ENCODE assay signal across 8 cellular contexts in genomic region chr1:229440821-229441537, GRCh38. TPM values are rescaled to one million over a fixed set of nuclear protein-coding genes. Genes with fewer than 3 reads are reported as not detected.
DNase-seq lines count a peak whose midpoint lies in the region; ATAC-seq and TF ChIP-seq lines count a peak whose summit lies in the region.

No MANE protein-coding gene starts in this region.

- POLR2A ChIA-PET in HEK293 (lab: Yijun Ruan, JAX) = interaction anchor here (0.6 to 0.7 kb wide), 2 partner anchors 16 to 67 kb away, joined by 3 read pairs; partner anchors contain the start of gene NUP133

- ATAC-seq in GM18519 (IDR thresholded peaks at IDR 0.05; ENCODE audit: low FRiP score, unreplicated experiment) (peak; percentile 98), upper lobe of left lung (ENCODE audit: low FRiP score in 2 of 2) (no peak)

- no peak for TF ChIP-seq EP300 in upper lobe of left lung (IDR thresholded peaks at IDR 0.05)

- H3K4me1 ChIP-seq in HEK293 (ENCODE audit: control insufficient read depth, insufficient read depth, low read length) (no peaks in the 10 kb centered on the region), upper lobe of left lung (no peaks in the 10 kb centered on the region)

- no peak for TF ChIP-seq POLR2A in upper lobe of left lung (IDR thresholded peaks at IDR 0.05)

- no peak overlapping the region for H3K4me3 ChIP-seq in HEK293 (ENCODE audit: low read depth, low read length)
- no peak overlapping the region for H3K4me3 ChIP-seq in upper lobe of left lung

- H3K27ac ChIP-seq in HEK293 (ENCODE audit: extremely low read depth, low read depth, low read length) (no peak overlapping the region), upper lobe of left lung (no peak overlapping the region)

- no peaks in the 10 kb centered on the region for H3K27me3 ChIP-seq in upper lobe of left lung

- H3K9me3 ChIP-seq in HEK293 (ENCODE audit: control insufficient read depth, insufficient read depth, low read depth, low read length) = no peaks in the 10 kb centered on the region
- no peaks in the 10 kb centered on the region for H3K9me3 ChIP-seq in upper lobe of left lung

- CTCF ChIA-PET in HEK293 (lab: Yijun Ruan, JAX) = interaction anchor here (0.9 to 2.7 kb wide), 6 partner anchors 11 to 184 kb away, joined by 3 to 18 read pairs (median 4); no protein-coding TSS in a partner anchor

- H3K36me3 ChIP-seq in HEK293 (ENCODE audit: control insufficient read depth in 2 of 2, insufficient read depth in 1 of 2, low read length in 2 of 2) (peaks cover 58 to 73% of the 10 kb centered on the region in 2 experiments), upper lobe of left lung (peaks cover 11 to 54% (median 22%) of the 10 kb centered on the region in 4 donors)

- 80 to 92% methylated on average over 6 of the region's 6 CpGs for WGBS in upper lobe of left lung, 2 donors

- TF ChIP-seq CTCF in HEK293 (tag by site-specific recombination; IDR thresholded peaks at IDR 0.05) = no peak
- TF ChIP-seq CTCF in upper lobe of left lung (IDR thresholded peaks at IDR 0.05) = no peak

- DNase-seq in RPMI7951 (ENCODE audit: low read depth) (peak; percentile 75), iris pigment epithelial cell (ENCODE audit: low read depth) (peak; percentile 81), HUDEP-2 (lab: John Stamatoyannopoulos, UW; ENCODE audit: unreplicated experiment in 76 of 76) (no peak), NCI-H345 (lab: John Stamatoyannopoulos, UW) (no peak), NCI-H1092 treated with DMSO at 0.1 percent for 48 hours (lab: John Stamatoyannopoulos, UW) (no peak), upper lobe of left lung (no peak)

TF ChIP-seq in HEK293, 187 proteins besides CTCF, POLR2A, EP300 and RAD21:
- TF ChIP-seq PRDM1 (tag by site-specific recombination; IDR thresholded peaks at IDR 0.05) (peak; percentile 48; the same call in 1 of the 2 replicates), ZSCAN4 (tag by site-specific recombination; IDR thresholded peaks at IDR 0.05) (no peak), ZNF626 (tag by site-specific recombination; IDR thresholded peaks at IDR 0.05) (no peak), ZNF585B (tag by site-specific recombination; IDR thresholded peaks at IDR 0.05) (no peak), ZNF623 (tag by site-specific recombination; IDR thresholded peaks at IDR 0.05) (no peak), PRDM6 (tag by site-specific recombination; IDR thresholded peaks at IDR 0.05) (0 out of 2 replicates have a peak, but pooled peaks have one; percentile 24), GLI4 (tag by site-specific recombination; IDR thresholded peaks at IDR 0.05) (no peak)
- TF ChIP-seq, protein P1, sequence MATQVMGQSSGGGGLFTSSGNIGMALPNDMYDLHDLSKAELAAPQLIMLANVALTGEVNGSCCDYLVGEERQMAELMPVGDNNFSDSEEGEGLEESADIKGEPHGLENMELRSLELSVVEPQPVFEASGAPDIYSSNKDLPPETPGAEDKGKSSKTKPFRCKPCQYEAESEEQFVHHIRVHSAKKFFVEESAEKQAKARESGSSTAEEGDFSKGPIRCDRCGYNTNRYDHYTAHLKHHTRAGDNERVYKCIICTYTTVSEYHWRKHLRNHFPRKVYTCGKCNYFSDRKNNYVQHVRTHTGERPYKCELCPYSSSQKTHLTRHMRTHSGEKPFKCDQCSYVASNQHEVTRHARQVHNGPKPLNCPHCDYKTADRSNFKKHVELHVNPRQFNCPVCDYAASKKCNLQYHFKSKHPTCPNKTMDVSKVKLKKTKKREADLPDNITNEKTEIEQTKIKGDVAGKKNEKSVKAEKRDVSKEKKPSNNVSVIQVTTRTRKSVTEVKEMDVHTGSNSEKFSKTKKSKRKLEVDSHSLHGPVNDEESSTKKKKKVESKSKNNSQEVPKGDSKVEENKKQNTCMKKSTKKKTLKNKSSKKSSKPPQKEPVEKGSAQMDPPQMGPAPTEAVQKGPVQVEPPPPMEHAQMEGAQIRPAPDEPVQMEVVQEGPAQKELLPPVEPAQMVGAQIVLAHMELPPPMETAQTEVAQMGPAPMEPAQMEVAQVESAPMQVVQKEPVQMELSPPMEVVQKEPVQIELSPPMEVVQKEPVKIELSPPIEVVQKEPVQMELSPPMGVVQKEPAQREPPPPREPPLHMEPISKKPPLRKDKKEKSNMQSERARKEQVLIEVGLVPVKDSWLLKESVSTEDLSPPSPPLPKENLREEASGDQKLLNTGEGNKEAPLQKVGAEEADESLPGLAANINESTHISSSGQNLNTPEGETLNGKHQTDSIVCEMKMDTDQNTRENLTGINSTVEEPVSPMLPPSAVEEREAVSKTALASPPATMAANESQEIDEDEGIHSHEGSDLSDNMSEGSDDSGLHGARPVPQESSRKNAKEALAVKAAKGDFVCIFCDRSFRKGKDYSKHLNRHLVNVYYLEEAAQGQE (tag by site-specific recombination; IDR thresholded peaks at IDR 0.05) = no peak
- TF ChIP-seq, protein P2, sequence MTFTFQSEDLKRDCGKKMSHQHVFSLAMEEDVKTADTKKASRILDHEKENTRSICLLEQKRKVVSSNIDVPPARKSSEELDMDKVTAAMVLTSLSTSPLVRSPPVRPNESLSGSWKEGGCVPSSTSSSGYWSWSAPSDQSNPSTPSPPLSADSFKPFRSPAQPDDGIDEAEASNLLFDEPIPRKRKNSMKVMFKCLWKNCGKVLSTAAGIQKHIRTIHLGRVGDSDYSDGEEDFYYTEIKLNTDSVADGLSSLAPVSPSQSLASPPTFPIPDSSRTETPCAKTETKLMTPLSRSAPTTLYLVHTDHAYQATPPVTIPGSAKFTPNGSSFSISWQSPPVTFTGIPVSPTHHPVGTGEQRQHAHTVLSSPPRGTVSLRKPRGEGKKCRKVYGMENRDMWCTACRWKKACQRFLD (tag by site-specific recombination; IDR thresholded peaks at IDR 0.05) = no peak

RNA-seq across cellular contexts. Expression of gene ACTA1, which starts 7.1 kb away (rescaled TPM):
- total RNA-seq in RPMI7951 (2014; rRNA removed; shearing (Covaris generic)) = not detected in 2 replicates
- total RNA-seq in upper lobe of left lung = under 1 TPM in 2 of 6 donors, not detected in 4; 0.17 to 0.26 TPM

Comparison
In these comparisons a context has a peak if more than half of its experiments do, and no peak if none do; other contexts are left out.
1. DNase-seq: peak in RPMI7951 (single experiment) and iris pigment epithelial cell (single experiment); none in HUDEP-2 (0 of 76), NCI-H345 (single experiment), NCI-H1092 treated with DMSO at 0.1 percent for 48 hours (single experiment) and upper lobe of left lung (0 of 2).